Comparison of ENCODE assay signal across 6 cellular contexts in the genomic region with DNA sequence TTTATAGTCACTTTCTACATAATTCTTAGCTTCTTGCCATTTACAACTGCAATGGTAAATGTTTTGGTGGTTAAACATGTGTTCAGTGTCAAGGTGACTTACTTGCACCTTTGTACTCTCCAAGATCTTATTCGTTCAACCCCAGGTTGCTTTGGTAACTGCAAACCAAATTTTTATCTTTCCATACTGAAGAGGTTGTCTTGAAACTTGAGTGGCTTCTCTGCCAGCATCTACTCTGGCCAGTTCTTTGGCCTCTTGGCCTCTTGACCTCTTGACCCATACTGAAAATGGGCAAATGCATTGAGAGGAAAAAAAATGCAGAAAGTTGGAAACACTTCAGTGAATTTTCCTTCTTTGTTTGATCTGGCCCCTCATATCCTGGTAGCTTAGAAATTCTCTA.
"Had no signal": no experiment of that assay in that cellular context is flagged by ENCODE, and none has a peak within 500 bp of the region (broad histone marks: within the 10 kb centered on the region; RNA-seq: fewer than 3 reads in every experiment).

No MANE protein-coding gene starts in this region.

- H3K4me3 Mint-ChIP-seq: H9 had no signal

- H3K4me3 ChIP-seq: GM23248 had no signal

- H2AFZ ChIP-seq: GM23248 had no signal

- H3K9me3 Mint-ChIP-seq: H9 had no signal

- H3K9ac ChIP-seq: GM23248 had no signal

- H3K4me1 Mint-ChIP-seq: H9 had no signal

- H3K27ac ChIP-seq: GM23248, HL-60 had no signal

- DNase-seq: GM23248, H9, HCEC 1CT, IMR-90, KBM-7 had no signal

- H3K27ac Mint-ChIP-seq: H9 had no signal
